23 cellular contexts compared by ENCODE assay signal in genomic region chr13:36750946-36751345, GRCh38.
"Had no signal": no experiment of that assay in that cellular context is flagged by ENCODE, and none has a peak within 500 bp of the region (broad histone marks: within the 10 kb centered on the region; RNA-seq: fewer than 3 reads in every experiment).

No MANE protein-coding gene starts in this region.

- H3K4me1 ChIP-seq: colonic mucosa, esophagus muscularis mucosa, esophagus squamous epithelium, foreskin keratinocyte, gastrocnemius medialis, gastroesophageal sphincter, heart left ventricle, heart right ventricle had no signal

- H3K27ac ChIP-seq: colonic mucosa, coronary artery, dorsolateral prefrontal cortex, epithelial cell of prostate, esophagus muscularis mucosa, esophagus squamous epithelium, foreskin keratinocyte, gastrocnemius medialis, gastroesophageal sphincter, heart left ventricle, heart right ventricle had no signal

- H3K27me3 ChIP-seq: colonic mucosa, esophagus muscularis mucosa, esophagus squamous epithelium, foreskin keratinocyte, gastrocnemius medialis, gastroesophageal sphincter, heart left ventricle had no signal

- H3K4me3 ChIP-seq: colonic mucosa, coronary artery, dorsolateral prefrontal cortex, esophagus muscularis mucosa, esophagus squamous epithelium, gastrocnemius medialis, gastroesophageal sphincter, heart left ventricle, heart right ventricle had no signal

- H3K9me3 ChIP-seq: colonic mucosa, esophagus muscularis mucosa, esophagus squamous epithelium, gastrocnemius medialis, gastroesophageal sphincter had no signal

- H3K36me3 ChIP-seq: colonic mucosa, esophagus muscularis mucosa, esophagus squamous epithelium, gastrocnemius medialis, gastroesophageal sphincter, heart left ventricle, heart right ventricle had no signal

- DNase-seq: colonic mucosa; cortex of kidney; dermis blood vessel endothelial cell; dorsolateral prefrontal cortex; effector CD4-positive, alpha-beta T cell; effector CD8-positive, alpha-beta T cell; effector memory CD4-positive, alpha-beta T cell; effector memory CD8-positive, alpha-beta T cell; endodermal cell; erythroblast; esophagus squamous epithelium; foreskin fibroblast; foreskin keratinocyte; foreskin melanocyte; gastrocnemius medialis; glutamatergic neuron; head of caudate nucleus; heart left ventricle; heart right ventricle had no signal
